11 cellular contexts compared by ENCODE assay signal in the genomic region with DNA sequence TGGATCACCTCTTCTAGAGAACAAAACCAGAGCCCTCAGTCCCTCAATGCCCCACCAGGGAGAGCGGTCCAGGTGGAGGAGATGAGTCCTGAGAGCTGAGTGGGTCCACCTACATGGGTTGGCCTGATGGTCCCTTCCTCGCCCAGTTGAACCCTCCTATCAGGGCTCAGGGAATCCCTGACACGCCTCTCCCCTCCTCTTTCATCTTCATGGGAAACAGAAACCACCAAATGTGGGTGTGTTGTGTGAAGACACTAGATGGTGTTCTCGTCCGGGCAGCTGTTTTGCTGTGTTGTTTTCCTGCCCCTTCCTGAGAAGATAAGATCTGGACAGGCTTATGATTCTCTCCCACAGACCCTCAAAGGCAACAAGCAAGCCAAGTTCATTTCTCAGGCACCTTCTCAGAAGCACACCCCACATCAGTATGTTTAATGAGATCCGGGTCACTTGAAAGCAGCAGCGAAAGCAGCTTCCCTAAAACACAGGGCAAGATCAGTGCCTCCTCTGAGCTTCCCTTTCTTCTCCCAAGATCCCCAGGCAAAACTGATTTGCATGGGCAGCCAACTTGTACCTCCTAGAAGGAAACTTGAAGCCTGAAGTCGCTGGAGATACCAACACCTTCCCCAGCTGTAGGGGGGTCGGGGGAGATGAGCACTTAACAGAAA. TPM values are rescaled to one million over a fixed set of nuclear protein-coding genes. Genes with fewer than 3 reads are reported as not detected.
DNase-seq lines count a peak whose midpoint lies in the region; ATAC-seq and TF ChIP-seq lines count a peak whose summit lies in the region.
"Had no signal": no experiment of that assay in that cellular context is flagged by ENCODE, and none has a peak within 500 bp of the region (broad histone marks: within the 10 kb centered on the region; RNA-seq: fewer than 3 reads in every experiment).

No MANE protein-coding gene starts in this region.

- H3K4me2 ChIP-seq in trophoblast cell (ENCODE audit: low read length): no peak overlapping the region

- H3K4me1 Mint-ChIP-seq in activated T-helper 2 cell treated with anti-CD3 and anti-CD28 coated beads, Interferon-gamma antibody, Interleukin-2, Interleukin-4, amounts not matched to agents 10 μg/mL and 5 μg/mL and 100 μg/mL, durations not matched to agents 14 hours and 24 hours and 36 hours (ENCODE audit: low read depth): peaks cover 68% of the 10 kb centered on the region

- TF ChIP-seq EP300 in stomach (IDR thresholded peaks at IDR 0.05): no peak

- H3K4me3 ChIP-seq in GM12865 (ENCODE audit: low read depth, low read length) (peak overlapping the region; percentile 52), trophoblast cell (ENCODE audit: low read depth, low read length) (no peak overlapping the region), stomach (no peak overlapping the region)

- H3K27me3 ChIP-seq in trophoblast cell (ENCODE audit: insufficient read depth, low read length) (no peaks in the 10 kb centered on the region), stomach (no peaks in the 10 kb centered on the region)

- H3K27ac ChIP-seq in trophoblast cell (ENCODE audit: low read depth, low read length): no peak overlapping the region
- no peak overlapping the region for H3K27ac ChIP-seq in stomach

- H2BK120ac ChIP-seq in trophoblast cell (ENCODE audit: insufficient read depth, low read length, poor library complexity): no peak overlapping the region

- H3K36me3 Mint-ChIP-seq in activated T-helper 2 cell treated with anti-CD3 and anti-CD28 coated beads, Interferon-gamma antibody, Interleukin-2, Interleukin-4, amounts not matched to agents 10 μg/mL and 5 μg/mL and 100 μg/mL, durations not matched to agents 14 hours and 24 hours and 36 hours (ENCODE audit: low read depth): no peaks in the 10 kb centered on the region

- no peak overlapping the region for H3K23ac ChIP-seq in trophoblast cell (ENCODE audit: low read length)

- no peak overlapping the region for H3K9ac ChIP-seq in trophoblast cell (ENCODE audit: low read length)

- no peaks in the 10 kb centered on the region for H3K79me1 ChIP-seq in trophoblast cell (ENCODE audit: low read length)

- H3K79me2 ChIP-seq in trophoblast cell (ENCODE audit: control insufficient read depth, insufficient read depth, low read length, poor library complexity): no peaks in the 10 kb centered on the region

- no peak overlapping the region for H2BK12ac ChIP-seq in trophoblast cell (ENCODE audit: low read length)

- H3K27me3 Mint-ChIP-seq in activated T-helper 2 cell treated with anti-CD3 and anti-CD28 coated beads, Interferon-gamma antibody, Interleukin-2, Interleukin-4, amounts not matched to agents 10 μg/mL and 5 μg/mL and 100 μg/mL, durations not matched to agents 14 hours and 24 hours and 36 hours (ENCODE audit: low read depth): no peaks in the 10 kb centered on the region

- H3K36me3 ChIP-seq in trophoblast cell (ENCODE audit: control insufficient read depth in 1 of 2, insufficient read depth in 2 of 2, low read length in 2 of 2): no peaks in the 10 kb centered on the region
- no peaks in the 10 kb centered on the region for H3K36me3 ChIP-seq in stomach

- no peak overlapping the region for H4K8ac ChIP-seq in trophoblast cell (ENCODE audit: low read depth, low read length)

- intact Hi-C loops in activated T-helper 2 cell treated with anti-CD3 and anti-CD28 coated beads, Interferon-gamma antibody, Interleukin-2, Interleukin-4, amounts not matched to agents 10 μg/mL and 5 μg/mL and 100 μg/mL, durations not matched to agents 14 hours and 24 hours and 36 hours (cut with micrococcal nuclease): loop anchor here (1.0 kb wide), 2 partner anchors 38 to 43 kb away; no protein-coding TSS in a partner anchor
- intact Hi-C loops in stomach (cut with DNase I; ENCODE audit: low total_unique reads): no loop called here

- DNase-seq in GM12865 (ENCODE audit: low read depth): peak; percentile 96
- no peak for DNase-seq in activated T-helper 2 cell treated with anti-CD3 and anti-CD28 coated beads, Interferon-gamma antibody, Interleukin-2, Interleukin-4, amounts not matched to agents 10 μg/mL and 5 μg/mL and 100 μg/mL, durations not matched to agents 14 hours and 24 hours and 36 hours (ENCODE audit: low spot score)
- no peak for DNase-seq in trophoblast cell
- DNase-seq in stomach: no peak
- DNase-seq in NCI-H446 (lab: John Stamatoyannopoulos, UW): no peak
- DNase-seq in cortex of kidney (lab: John Stamatoyannopoulos, UW): no peak
- DNase-seq: central memory CD4-positive, alpha-beta T cell; retina had no signal

- H3K27ac Mint-ChIP-seq in activated T-helper 2 cell treated with anti-CD3 and anti-CD28 coated beads, Interferon-gamma antibody, Interleukin-2, Interleukin-4, amounts not matched to agents 10 μg/mL and 5 μg/mL and 100 μg/mL, durations not matched to agents 14 hours and 24 hours and 36 hours: peak overlapping the region; percentile 88

- no peak overlapping the region for H3K14ac ChIP-seq in trophoblast cell (ENCODE audit: low read length)

- no peaks in the 10 kb centered on the region for H3K9me3 ChIP-seq in trophoblast cell (ENCODE audit: insufficient read depth, low read depth, low read length)
- H3K9me3 ChIP-seq in stomach: no peaks in the 10 kb centered on the region

- no peak overlapping the region for H3K18ac ChIP-seq in trophoblast cell (ENCODE audit: low read length)

- TF ChIP-seq POLR2A in stomach (IDR thresholded peaks at IDR 0.05): no peak

- no peak overlapping the region for H2AFZ ChIP-seq in trophoblast cell (ENCODE audit: insufficient read depth, low read length, poor library complexity)

- H2BK5ac ChIP-seq in trophoblast cell (ENCODE audit: low read depth, low read length, poor library complexity): no peak overlapping the region

- H4K12ac ChIP-seq in trophoblast cell (ENCODE audit: low read depth, low read length): no peak overlapping the region

- H3K4ac ChIP-seq in trophoblast cell (ENCODE audit: low read depth, low read length): no peak overlapping the region

- H3K4me1 ChIP-seq in trophoblast cell (ENCODE audit: control insufficient read depth in 1 of 2, insufficient read depth in 2 of 2, low read length in 2 of 2) (no peaks in the 10 kb centered on the region), stomach (peaks cover 21 to 33% (median 25%) of the 10 kb centered on the region in 4 donors)

- no peak overlapping the region for H2AK5ac ChIP-seq in trophoblast cell (ENCODE audit: low read length)

- peak; percentile 32 for ATAC-seq in GM19438 (IDR thresholded peaks at IDR 0.05; ENCODE audit: low read depth, unreplicated experiment)
- peak; percentile 22 for ATAC-seq in HG03196 (IDR thresholded peaks at IDR 0.05; ENCODE audit: unreplicated experiment)

- no CpG with 5 or more reads among the region's 9 CpGs for WGBS in trophoblast cell (ENCODE audit: extremely low coverage, insufficient coverage, insufficient read length)
- 69 to 83% (median 79%) methylated on average over 9 of the region's 9 CpGs for WGBS in stomach, 5 donors

- peak overlapping the region; percentile 28 for H3K4me3 Mint-ChIP-seq in activated T-helper 2 cell treated with anti-CD3 and anti-CD28 coated beads, Interferon-gamma antibody, Interleukin-2, Interleukin-4, amounts not matched to agents 10 μg/mL and 5 μg/mL and 100 μg/mL, durations not matched to agents 14 hours and 24 hours and 36 hours (ENCODE audit: low read depth)

- TF ChIP-seq CTCF in GM12865 (IDR thresholded peaks at IDR 0.05; ENCODE audit: insufficient read depth, low read depth, low read length, missing control alignments): peak; percentile 4
- no peak for TF ChIP-seq CTCF in stomach (IDR thresholded peaks at IDR 0.05)

- H3K9me3 Mint-ChIP-seq in activated T-helper 2 cell treated with anti-CD3 and anti-CD28 coated beads, Interferon-gamma antibody, Interleukin-2, Interleukin-4, amounts not matched to agents 10 μg/mL and 5 μg/mL and 100 μg/mL, durations not matched to agents 14 hours and 24 hours and 36 hours: no peaks in the 10 kb centered on the region

- H4K91ac ChIP-seq in trophoblast cell (ENCODE audit: low read depth, low read length): no peak overlapping the region

RNA-seq across cellular contexts. Expression of a gene that starts 35.3 kb away (rescaled TPM):
- total RNA-seq in activated T-helper 2 cell treated with anti-CD3 and anti-CD28 coated beads, Interferon-gamma antibody, Interleukin-2, Interleukin-4, amounts not matched to agents 10 μg/mL and 5 μg/mL and 100 μg/mL, durations not matched to agents 14 hours and 24 hours and 36 hours: 35.2 and 37.2 TPM in 2 replicates
- polyA plus RNA-seq in trophoblast cell (2013): 0.08 TPM in 1 of 2 replicates, not detected in the other
- 10 to 100 TPM in 2 of 5 donors, 1 to 10 TPM in 2, not detected in 1; 2.8 to 43.2 (median 14.8) TPM for total RNA-seq in stomach
- polyA plus RNA-seq in stomach: 10 to 100 TPM in 1 of 3 donors, 1 to 10 TPM in 2; 7.0 to 12.3 (median 8.8) TPM
- total RNA-seq: M059J had no signal
